ENCODE assay signal across 9 cellular contexts in genomic region chr13:48567521-48568331, GRCh38. TPM values are rescaled to one million over a fixed set of nuclear protein-coding genes. Genes with fewer than 3 reads are reported as not detected.
DNase-seq lines count a peak whose midpoint lies in the region; ATAC-seq, FAIRE-seq and TF ChIP-seq lines count a peak whose summit lies in the region.
"Had no signal": no experiment of that assay in that cellular context is flagged by ENCODE, and none has a peak within 500 bp of the region (broad histone marks: within the 10 kb centered on the region; RNA-seq: fewer than 3 reads in every experiment).

No MANE protein-coding gene starts in this region.

- ATAC-seq in HG02798 (IDR thresholded peaks at IDR 0.05; ENCODE audit: poor library complexity, unreplicated experiment): no peak

- H3K36me3 ChIP-seq in endothelial cell of umbilical vein (ENCODE audit: control insufficient read depth in 2 of 2, extremely low read depth in 1 of 2, insufficient read depth in 2 of 2, low read length in 2 of 2) (no peaks in the 10 kb centered on the region), muscle layer of colon (ENCODE audit: insufficient read depth, low read length) (no peaks in the 10 kb centered on the region), uterus (no peaks in the 10 kb centered on the region)

- H3K27ac ChIP-seq in endothelial cell of umbilical vein (ENCODE audit: insufficient read depth, low read depth, low read length): no peak overlapping the region
- peak overlapping the region; percentile 27 for H3K27ac ChIP-seq in muscle layer of colon (ENCODE audit: low read depth, low read length)
- peak overlapping the region; percentile 57 to 85 for H3K27ac ChIP-seq in uterus
- H3K27ac ChIP-seq: PC-9 had no signal

- H3K9ac ChIP-seq in endothelial cell of umbilical vein (replicated peaks; ENCODE audit: extremely low read depth, insufficient read depth, low read length): no peak overlapping the region
- H3K9ac ChIP-seq in muscle layer of colon (ENCODE audit: low read length): no peak overlapping the region

- peaks cover 5% of the 10 kb centered on the region for H3K27me3 Mint-ChIP-seq in activated naive CD4-positive, alpha-beta T cell treated with anti-CD3 and anti-CD28 coated beads, Interleukin-2, amount 50 U/mL, for 24 hours

- H3K4me3 ChIP-seq in endothelial cell of umbilical vein (replicated peaks in 1 of 3; ENCODE audit: insufficient read depth in 1 of 3, low read depth in 1 of 3, low read length in 3 of 3): no peak overlapping the region
- peak overlapping the region in 1 of 2 donors; percentile 4 for H3K4me3 ChIP-seq in muscle layer of colon (ENCODE audit: low read depth in 1 of 2, low read length in 2 of 2)
- H3K4me3 ChIP-seq in uterus: no peak overlapping the region
- H3K4me3 ChIP-seq: PC-9 had no signal

- H4K20me1 ChIP-seq in endothelial cell of umbilical vein (replicated peaks; ENCODE audit: control insufficient read depth, extremely low read depth, insufficient read depth, low read length): no peaks in the 10 kb centered on the region

- dilution Hi-C loops in endothelial cell of umbilical vein (cut with MboI; ENCODE audit: extremely low pct_ligation_motif_present, low sequenced_read_pairs): no loop called here

- DNase-seq in activated naive CD4-positive, alpha-beta T cell treated with anti-CD3 and anti-CD28 coated beads, Interleukin-2, amount 50 U/mL, for 16 hours: no peak
- DNase-seq in endothelial cell of umbilical vein (ENCODE audit: low read depth, low spot score): peak; percentile 11
- DNase-seq in uterus: no peak
- no peak for DNase-seq in effector CD4-positive, alpha-beta T cell
- DNase-seq in HK-2 (ENCODE audit: unreplicated experiment): no peak
- DNase-seq: PC-9 had no signal

- H3K9me1 ChIP-seq in endothelial cell of umbilical vein (replicated peaks; ENCODE audit: control insufficient read depth, extremely low read depth, insufficient read depth, low read length): no peaks in the 10 kb centered on the region

- H3K4me1 Mint-ChIP-seq in activated naive CD4-positive, alpha-beta T cell treated with anti-CD3 and anti-CD28 coated beads, Interleukin-2, amount 50 U/mL, for 24 hours: peaks cover 15% of the 10 kb centered on the region

- peak overlapping the region; percentile 43 for H3K27ac Mint-ChIP-seq in activated naive CD4-positive, alpha-beta T cell treated with anti-CD3 and anti-CD28 coated beads, Interleukin-2, amount 50 U/mL, for 24 hours

- CTCF ChIA-PET in endothelial cell of umbilical vein (lab: Charles Lee): interaction anchor here (1.7 to 4.8 kb wide), 2 partner anchors 12 to 234 kb away, joined by 6 to 45 read pairs; no protein-coding TSS in a partner anchor

- FAIRE-seq in endothelial cell of umbilical vein (lab: Jason Lieb, UNC): no peak

- H3K4me3 Mint-ChIP-seq in activated naive CD4-positive, alpha-beta T cell treated with anti-CD3 and anti-CD28 coated beads, Interleukin-2, amount 50 U/mL, for 24 hours: no peak overlapping the region

- H3K36me3 Mint-ChIP-seq in activated naive CD4-positive, alpha-beta T cell treated with anti-CD3 and anti-CD28 coated beads, Interleukin-2, amount 50 U/mL, for 24 hours: no peaks in the 10 kb centered on the region

- no peaks in the 10 kb centered on the region for H3K9me3 Mint-ChIP-seq in activated naive CD4-positive, alpha-beta T cell treated with anti-CD3 and anti-CD28 coated beads, Interleukin-2, amount 50 U/mL, for 24 hours

- peak overlapping the region; percentile 49 for H2AFZ ChIP-seq in endothelial cell of umbilical vein (ENCODE audit: low read depth, low read length)
- H2AFZ ChIP-seq: PC-9 had no signal

- H3K4me2 ChIP-seq in endothelial cell of umbilical vein (ENCODE audit: insufficient read depth, low read length): no peak overlapping the region
- H3K4me2 ChIP-seq: PC-9 had no signal

- H3K27me3 ChIP-seq in endothelial cell of umbilical vein (ENCODE audit: control insufficient read depth in 2 of 2, insufficient read depth in 2 of 2, low read length in 2 of 2): no peaks in the 10 kb centered on the region
- no peaks in the 10 kb centered on the region for H3K27me3 ChIP-seq in muscle layer of colon (ENCODE audit: control insufficient read depth in 1 of 2, insufficient read depth in 2 of 2, low read length in 2 of 2)
- H3K27me3 ChIP-seq in uterus: no peaks in the 10 kb centered on the region

- TF ChIP-seq POLR2A in endothelial cell of umbilical vein (IDR thresholded peaks at IDR 0.05; ENCODE audit: low read depth, low read length): no peak
- TF ChIP-seq POLR2A in uterus (IDR thresholded peaks at IDR 0.05): no peak

- TF ChIP-seq CTCF in endothelial cell of umbilical vein (IDR thresholded peaks at IDR 0.05; ENCODE audit: extremely low read depth in 1 of 2, insufficient read depth in 1 of 2, low read depth in 1 of 2, low read length in 2 of 2) (no peak), uterus (IDR thresholded peaks at IDR 0.05) (no peak)

- H3K4me1 ChIP-seq in endothelial cell of umbilical vein (ENCODE audit: control insufficient read depth, extremely low read depth, insufficient read depth, low read length): peaks cover 9% of the 10 kb centered on the region
- peaks cover 24% of the 10 kb centered on the region for H3K4me1 ChIP-seq in muscle layer of colon (ENCODE audit: insufficient read depth, low read length)
- H3K4me1 ChIP-seq in uterus: no peaks in the 10 kb centered on the region

- no peaks in the 10 kb centered on the region for H3K79me2 ChIP-seq in endothelial cell of umbilical vein (ENCODE audit: control insufficient read depth, insufficient read depth, low read length)

- H3K9me3 ChIP-seq in endothelial cell of umbilical vein (replicated peaks; ENCODE audit: control insufficient read depth, insufficient read depth, low read length) (no peaks in the 10 kb centered on the region), muscle layer of colon (ENCODE audit: low read length) (no peaks in the 10 kb centered on the region), uterus (no peaks in the 10 kb centered on the region)

- intact Hi-C loops in endothelial cell of umbilical vein (cut with micrococcal nuclease): no loop called here
- intact Hi-C loops in uterus (cut with DNase I; ENCODE audit: low total_unique reads): no loop called here

- no TSS peak for BruUV-seq in endothelial cell of umbilical vein (replicated peaks; lab: Mats Ljungman, UMichigan)

- POLR2A ChIA-PET in endothelial cell of umbilical vein (lab: Charles Lee): no interaction called here

TF ChIP-seq in endothelial cell of umbilical vein, 7 proteins besides CTCF, POLR2A, EP300 and RAD21:
- no peak for TF ChIP-seq GATA2 (IDR thresholded peaks at IDR 0.05; ENCODE audit: insufficient read depth, insufficient read length, low read depth, low read length)
- no peak for TF ChIP-seq POLR2AphosphoS5 (IDR thresholded peaks at IDR 0.05; ENCODE audit: insufficient read depth, low read depth, low read length)
- no peak for TF ChIP-seq FOS (IDR thresholded peaks at IDR 0.05; ENCODE audit: borderline replicate concordance, insufficient read depth, low read length)
- no peak for TF ChIP-seq EZH2 (IDR thresholded peaks at IDR 0.05; ENCODE audit: borderline replicate concordance, low read depth, low read length, severe bottlenecking)
- TF ChIP-seq MAX (IDR thresholded peaks at IDR 0.05; ENCODE audit: insufficient read depth, insufficient read length): no peak
- no peak for TF ChIP-seq JUN (IDR thresholded peaks at IDR 0.05; ENCODE audit: borderline replicate concordance, insufficient read depth, insufficient read length, low read depth)
- no peak for TF ChIP-seq MYC (IDR thresholded peaks at IDR 0.05; ENCODE audit: low read depth, low read length)

RNA-seq across cellular contexts. Expression of gene RCBTB2, which starts 34.8 kb away (rescaled TPM):
- total RNA-seq in endothelial cell of umbilical vein (9.9 and 12.6 TPM in 2 replicates), uterus (10 to 100 TPM in 2 of 4 donors, 1 to 10 TPM in 2; 2.6 to 72.0 (median 9.5) TPM)
- polyA plus RNA-seq in endothelial cell of umbilical vein: 8.6 and 10.7 TPM in 2 replicates
- polyA plus RNA-seq in endothelial cell of umbilical vein (2011; cell fraction: cytosol; rRNA removed): 9.5 and 9.8 TPM in 2 replicates
- 15.4 and 19.8 TPM in 2 replicates for polyA plus RNA-seq in endothelial cell of umbilical vein (2011; cell fraction: nucleus; rRNA removed)
- polyA plus RNA-seq in endothelial cell of umbilical vein (2012): 7.1 and 8.1 TPM in 2 replicates
- polyA minus RNA-seq in endothelial cell of umbilical vein: 15.1 and 15.9 TPM in 2 replicates
- polyA minus RNA-seq in endothelial cell of umbilical vein (2011; cell fraction: cytosol; rRNA and poly(A)+ RNA removed): 1.2 TPM
- 6.9 and 10.5 TPM in 2 replicates for polyA minus RNA-seq in endothelial cell of umbilical vein (2011; cell fraction: nucleus; rRNA and poly(A)+ RNA removed)
